Comparison of ENCODE assay signal across 9 cellular contexts in genomic region chr10:79066460-79067240, GRCh38. TPM values are rescaled to one million over a fixed set of nuclear protein-coding genes. Genes with fewer than 3 reads are reported as not detected.
A peak's percentile ranks its signal among the peaks of the same experiment; 100 is the strongest.
DNase-seq lines count a peak whose midpoint lies in the region; ATAC-seq, FAIRE-seq and TF ChIP-seq lines count a peak whose summit lies in the region.
"Had no signal": no experiment of that assay in that cellular context is flagged by ENCODE, and none has a peak within 500 bp of the region (broad histone marks: within the 10 kb centered on the region; RNA-seq: fewer than 3 reads in every experiment).

No MANE protein-coding gene starts in this region.

- peak in 1 of 4 donors; percentile 1 for ATAC-seq in pancreas
- ATAC-seq in HG02623 (IDR thresholded peaks at IDR 0.05; ENCODE audit: unreplicated experiment) = no peak
- no peak for ATAC-seq in GM21515 (IDR thresholded peaks at IDR 0.05; ENCODE audit: unreplicated experiment)

- H3K9me3 ChIP-seq in HUES64 (ENCODE audit: insufficient read depth, low read depth, low read length) (no peaks in the 10 kb centered on the region), pancreas (no peaks in the 10 kb centered on the region)

- 10% methylated on average over 32 of the region's 36 CpGs for WGBS in HUES64
- 3 to 4% methylated on average over 33 to 36 of the region's 36 CpGs for WGBS in pancreas, 2 donors

- FAIRE-seq in frontal cortex (lab: Jason Lieb, UNC) (no peak), pancreas (lab: Jason Lieb, UNC) (no peak)
- FAIRE-seq: A204.1 had no signal

- intact Hi-C loops in pancreas (cut with DNase I) = no loop called here

- peak overlapping the region; percentile 58 for H3K4me3 ChIP-seq in HUES64 (ENCODE audit: low read length)
- H3K4me3 ChIP-seq in WI38 (ENCODE audit: low read depth, low read length) = peak overlapping the region; percentile 61
- H3K4me3 ChIP-seq in pancreas = peak overlapping the region; percentile 29 to 87 (median 52)

- H3K4me1 ChIP-seq in HUES64 (ENCODE audit: insufficient read depth, low read length) (peaks cover 5% of the 10 kb centered on the region; the same call in 1 of the 2 replicates), pancreas (peaks cover 0 to 10% (median 9%) of the 10 kb centered on the region in 3 donors)

- H3K9ac ChIP-seq in HUES64 (ENCODE audit: low read depth, low read length) = no peak overlapping the region

- DNase-seq in DMS 273 (lab: John Stamatoyannopoulos, UW; ENCODE audit: unreplicated experiment) (peak; percentile 55), DMS 273 treated with DMSO at 0.1 percent for 48 hours (lab: John Stamatoyannopoulos, UW) (no peak), frontal cortex (ENCODE audit: low spot score in 2 of 2) (peak; percentile 44 to 87), pancreas (peak in 3 of 6 donors; percentile 26 to 44 (median 27))

- H3K27ac ChIP-seq in HUES64 (ENCODE audit: low read depth, low read length) (peak overlapping the region; percentile 60; the same call in 1 of the 2 replicates), pancreas (peak overlapping the region; percentile 51 to 84 (median 67))

- H3K27me3 ChIP-seq in HUES64 (ENCODE audit: insufficient read depth, low read length) = peaks cover 8% of the 10 kb centered on the region
- no peaks in the 10 kb centered on the region for H3K27me3 ChIP-seq in pancreas

- TF ChIP-seq CTCF in WI38 (IDR thresholded peaks at IDR 0.05; ENCODE audit: low read depth, low read length) (peak; percentile 20; the same call in 1 of the 2 replicates), pancreas (IDR thresholded peaks at IDR 0.05) (no peak)

- no peaks in the 10 kb centered on the region for H3K36me3 ChIP-seq in HUES64 (ENCODE audit: insufficient read depth, low read length)
- no peaks in the 10 kb centered on the region for H3K36me3 ChIP-seq in pancreas

RNA-seq across cellular contexts. Expression of gene ZMIZ1, which starts 2.1 kb away (rescaled TPM):
- polyA plus RNA-seq in HUES64 (2013, experiment 1 of 2) = 26.8 TPM
- polyA plus RNA-seq in HUES64 (2013, experiment 2 of 2) = 29.7 TPM
- 19.6 TPM for total RNA-seq in frontal cortex
- 10 to 100 TPM; 21.3 to 45.0 (median 23.5) TPM for total RNA-seq in pancreas
- polyA plus RNA-seq in pancreas = 10 to 100 TPM; 14.5 to 20.8 TPM
